ENCODE assay signal across 1 cellular context in genomic region chr9:89536618-89537017, GRCh38.
TF ChIP-seq lines count a peak whose summit lies in the region.

No MANE protein-coding gene starts in this region.

TF ChIP-seq in HepG2, 621 proteins besides CTCF, POLR2A, EP300 and RAD21 (continued from another document):
- no peak for TF ChIP-seq ZFYVE20 (CRISPR knock-in tag; IDR thresholded peaks at IDR 0.05; ENCODE audit: borderline replicate concordance, low read depth)
- no peak for TF ChIP-seq MAFF (IDR thresholded peaks at IDR 0.05; ENCODE audit: low read depth, low read length)
- no peak for TF ChIP-seq BCLAF1 (IDR thresholded peaks at IDR 0.05)
- no peak for TF ChIP-seq ZBTB3 (CRISPR knock-in tag; IDR thresholded peaks at IDR 0.05; ENCODE audit: borderline replicate concordance, low read depth)
- no peak for TF ChIP-seq ZNF234 (CRISPR knock-in tag; conservative IDR thresholded peaks at IDR 0.05)
- no peak for TF ChIP-seq SRF (IDR thresholded peaks at IDR 0.05; ENCODE audit: low read depth, low read length)
- TF ChIP-seq ZBTB40 (IDR thresholded peaks at IDR 0.05), result no peak
- no peak for TF ChIP-seq ZBTB40 (CRISPR knock-in tag; IDR thresholded peaks at IDR 0.05)
- no peak for TF ChIP-seq RFX1 (IDR thresholded peaks at IDR 0.05)
- no peak for TF ChIP-seq FOXJ3 (CRISPR knock-in tag; IDR thresholded peaks at IDR 0.05; ENCODE audit: borderline replicate concordance)
- no peak for TF ChIP-seq ZNF232 (CRISPR knock-in tag; IDR thresholded peaks at IDR 0.05; ENCODE audit: borderline replicate concordance)
- TF ChIP-seq ZNF138 (CRISPR knock-in tag; IDR thresholded peaks at IDR 0.05; ENCODE audit: low read depth), result no peak
- TF ChIP-seq ZMYM2 (CRISPR knock-in tag; IDR thresholded peaks at IDR 0.05), result no peak
- no peak for TF ChIP-seq SKIL (CRISPR knock-in tag; IDR thresholded peaks at IDR 0.05; ENCODE audit: borderline replicate concordance)
- no peak for TF ChIP-seq TCF7 (IDR thresholded peaks at IDR 0.05; ENCODE audit: low read depth)
